In the genomic region with DNA sequence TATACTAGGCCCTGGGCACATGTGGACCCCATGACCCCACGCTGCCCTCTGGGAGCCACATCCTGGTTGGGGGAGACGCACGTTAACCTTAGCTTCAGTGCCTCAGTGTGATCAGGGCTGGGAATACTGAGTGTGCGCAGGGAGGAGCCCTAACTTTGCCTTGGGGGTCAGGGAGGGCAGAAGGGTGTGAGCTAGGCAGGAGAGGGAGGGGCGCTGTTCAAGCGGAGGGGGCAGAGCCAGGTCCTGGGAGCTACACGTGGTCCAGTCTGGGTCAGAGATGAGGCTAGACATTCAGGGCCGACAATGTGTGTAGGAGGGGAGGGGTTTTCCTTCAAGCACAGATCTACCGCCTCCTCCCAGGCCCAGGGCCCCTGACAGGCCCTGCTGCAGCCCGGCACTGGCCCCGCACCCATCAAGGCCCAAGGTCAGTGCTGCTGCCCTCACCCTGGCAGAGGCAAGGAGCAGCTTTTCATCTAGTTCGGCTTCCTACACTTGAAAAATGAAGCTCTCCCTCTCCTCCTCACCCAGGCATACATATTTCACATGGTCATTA, we compare ENCODE assay signal across 2 cellular contexts.
TF ChIP-seq lines count a peak whose summit lies in the region.

No MANE protein-coding gene starts in this region.

TF ChIP-seq in GM12878, 131 proteins besides CTCF, POLR2A, EP300 and RAD21:
- TF ChIP-seq, protein P1, sequence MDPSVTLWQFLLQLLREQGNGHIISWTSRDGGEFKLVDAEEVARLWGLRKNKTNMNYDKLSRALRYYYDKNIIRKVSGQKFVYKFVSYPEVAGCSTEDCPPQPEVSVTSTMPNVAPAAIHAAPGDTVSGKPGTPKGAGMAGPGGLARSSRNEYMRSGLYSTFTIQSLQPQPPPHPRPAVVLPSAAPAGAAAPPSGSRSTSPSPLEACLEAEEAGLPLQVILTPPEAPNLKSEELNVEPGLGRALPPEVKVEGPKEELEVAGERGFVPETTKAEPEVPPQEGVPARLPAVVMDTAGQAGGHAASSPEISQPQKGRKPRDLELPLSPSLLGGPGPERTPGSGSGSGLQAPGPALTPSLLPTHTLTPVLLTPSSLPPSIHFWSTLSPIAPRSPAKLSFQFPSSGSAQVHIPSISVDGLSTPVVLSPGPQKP (IDR thresholded peaks at IDR 0.05; ENCODE audit: low read depth, low read length): no peak
- TF ChIP-seq FOS (IDR thresholded peaks at IDR 0.05; ENCODE audit: borderline replicate concordance, extremely low read depth, insufficient read length): no peak
- no peak for TF ChIP-seq RCOR1 (conservative IDR thresholded peaks at IDR 0.05; ENCODE audit: low read depth, low read length)
- no peak for TF ChIP-seq NR2C1 (IDR thresholded peaks at IDR 0.05)
- TF ChIP-seq, protein P2, sequence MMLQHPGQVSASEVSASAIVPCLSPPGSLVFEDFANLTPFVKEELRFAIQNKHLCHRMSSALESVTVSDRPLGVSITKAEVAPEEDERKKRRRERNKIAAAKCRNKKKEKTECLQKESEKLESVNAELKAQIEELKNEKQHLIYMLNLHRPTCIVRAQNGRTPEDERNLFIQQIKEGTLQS (IDR thresholded peaks at IDR 0.05; ENCODE audit: borderline replicate concordance, extremely low read depth, low read depth, low read length): no peak
- no peak for TF ChIP-seq MEF2A (IDR thresholded peaks at IDR 0.05; ENCODE audit: insufficient read depth, low read depth, low read length)
- no peak for TF ChIP-seq SIN3A (IDR thresholded peaks at IDR 0.05; ENCODE audit: low read depth, low read length)
- no peak for TF ChIP-seq CHD1 (IDR thresholded peaks at IDR 0.05; ENCODE audit: low read depth, low read length)
- TF ChIP-seq BCL11A (IDR thresholded peaks at IDR 0.05; ENCODE audit: low read depth, low read length): no peak
- TF ChIP-seq NR2C2 (IDR thresholded peaks at IDR 0.05; ENCODE audit: borderline replicate concordance, control insufficient read depth, insufficient read length, low read depth): no peak

TF ChIP-seq in GM12891, 5 proteins besides CTCF, POLR2A, EP300 and RAD21:
- TF ChIP-seq SPI1 (IDR thresholded peaks at IDR 0.05; ENCODE audit: low read depth, low read length) (no peak), POU2F2 (IDR thresholded peaks at IDR 0.05; ENCODE audit: low read depth, low read length) (no peak), PAX5 (IDR thresholded peaks at IDR 0.05; ENCODE audit: insufficient read depth, low read length, severe bottlenecking) (no peak), TAF1 (IDR thresholded peaks at IDR 0.05; ENCODE audit: low read depth, low read length) (no peak), POLR2AphosphoS5 (IDR thresholded peaks at IDR 0.05; ENCODE audit: low read depth, low read length) (no peak)
